In the genomic region with DNA sequence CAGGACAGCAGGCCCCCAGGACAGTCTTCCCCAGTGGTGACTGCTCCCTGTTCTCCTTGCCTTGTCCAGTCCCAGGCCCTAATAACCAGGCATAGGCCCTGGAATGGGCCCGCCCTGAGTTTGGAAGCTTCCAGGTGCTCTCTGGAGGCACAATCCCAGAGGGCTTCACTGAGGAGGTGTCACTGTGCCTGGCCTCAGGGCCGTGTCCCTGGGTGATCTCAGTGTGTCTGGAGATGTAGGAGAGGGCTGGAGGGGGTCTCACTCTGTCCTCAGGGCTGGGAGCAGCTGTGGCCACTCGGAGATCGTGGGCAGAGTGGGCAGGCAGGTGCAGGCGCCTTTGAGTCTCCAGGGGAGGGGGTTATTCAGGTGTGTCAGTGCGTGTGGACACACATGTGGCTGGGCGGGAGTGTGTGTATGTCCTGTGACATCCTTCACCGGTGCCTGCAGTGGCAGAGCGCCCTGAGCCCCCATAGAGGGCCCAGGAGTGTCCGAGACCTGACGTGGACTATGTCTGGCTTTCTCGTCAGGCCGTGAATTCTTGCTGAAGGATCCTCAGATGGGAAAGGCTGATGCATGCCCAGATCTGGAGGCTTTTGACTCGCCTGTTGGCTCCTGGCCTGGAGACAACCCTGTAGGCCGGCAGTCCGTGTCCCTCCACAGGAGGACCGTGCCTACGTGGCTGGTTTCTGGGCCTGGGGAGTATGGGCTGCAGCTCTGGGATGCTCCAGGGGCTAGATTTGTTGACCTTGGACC, we compare ENCODE assay signal across 23 cellular contexts. TPM values are rescaled to one million over a fixed set of nuclear protein-coding genes. Genes with fewer than 3 reads are reported as not detected.
DNase-seq lines count a peak whose midpoint lies in the region; ATAC-seq, FAIRE-seq and TF ChIP-seq lines count a peak whose summit lies in the region.
"Had no signal": no experiment of that assay in that cellular context is flagged by ENCODE, and none has a peak within 500 bp of the region (broad histone marks: within the 10 kb centered on the region; RNA-seq: fewer than 3 reads in every experiment).

No MANE protein-coding gene starts in this region.

- TF ChIP-seq CTCF in progenitor cell of endocrine pancreas (IDR thresholded peaks at IDR 0.05; ENCODE audit: unreplicated experiment) = no peak

- peaks cover under 1% of the 10 kb centered on the region for H3K27me3 Mint-ChIP-seq in activated CD4-positive, alpha-beta T cell treated with anti-CD3 and anti-CD28 coated beads, Interleukin-2, amount 10 ng/mL, durations not matched to agents 24 days and 14 days
- peaks cover 10% of the 10 kb centered on the region for H3K27me3 Mint-ChIP-seq in progenitor cell of endocrine pancreas

- no peaks in the 10 kb centered on the region for H3K9me3 Mint-ChIP-seq in activated CD4-positive, alpha-beta T cell treated with anti-CD3 and anti-CD28 coated beads, Interleukin-2, amount 10 ng/mL, durations not matched to agents 24 days and 14 days
- H3K9me3 Mint-ChIP-seq in stimulated activated effector memory CD8-positive, alpha-beta T cell treated with anti-CD3 and anti-CD28 coated beads, Interleukin-12 subunit alpha, Interleukin-12 subunit beta, amount 100 ng/mL, for 72 hours = no peaks in the 10 kb centered on the region
- no peaks in the 10 kb centered on the region for H3K9me3 Mint-ChIP-seq in progenitor cell of endocrine pancreas (ENCODE audit: low read depth)
- H3K9me3 Mint-ChIP-seq: CD4-positive, CD25-positive, alpha-beta regulatory T cell had no signal

- no peak overlapping the region for H3K27ac Mint-ChIP-seq in activated CD4-positive, alpha-beta T cell treated with anti-CD3 and anti-CD28 coated beads, Interleukin-2, amount 10 ng/mL, durations not matched to agents 24 days and 14 days
- no peak overlapping the region for H3K27ac Mint-ChIP-seq in stimulated activated effector memory CD8-positive, alpha-beta T cell treated with anti-CD3 and anti-CD28 coated beads, Interleukin-12 subunit alpha, Interleukin-12 subunit beta, amount 100 ng/mL, for 72 hours
- no peak overlapping the region for H3K27ac Mint-ChIP-seq in progenitor cell of endocrine pancreas

- peak; percentile 54 for DNase-seq in activated CD4-positive, alpha-beta T cell treated with anti-CD3 and anti-CD28 coated beads, Interleukin-2, amount 10 ng/mL, durations not matched to agents 24 days and 14 days
- DNase-seq in activated CD4-positive, alpha-beta T cell treated with anti-CD3 and anti-CD28 coated beads for 1 hour = no peak
- DNase-seq in HTR-8/SVneo (ENCODE audit: insufficient read length, low spot score) = no peak
- peak; percentile 49 for DNase-seq in islet precursor cell
- peak; percentile 1 to 44 for DNase-seq in stimulated activated effector memory CD8-positive, alpha-beta T cell treated with anti-CD3 and anti-CD28 coated beads, Interleukin-12 subunit alpha, Interleukin-12 subunit beta, amount 100 ng/mL, for 72 hours (ENCODE audit: low spot score in 2 of 2)
- no peak for DNase-seq in stimulated activated CD4-positive, alpha-beta T cell treated with anti-CD3 and anti-CD28 coated beads, Interleukin-4, amount 100 ng/mL, for 24 hours
- no peak for DNase-seq in progenitor cell of endocrine pancreas (ENCODE audit: low spot score, unreplicated experiment)
- DNase-seq in nucleus accumbens (lab: John Stamatoyannopoulos, UW) = no peak
- DNase-seq: activated CD4-positive, alpha-beta T cell treated with anti-CD3 and anti-CD28 coated beads, Interleukin-2, amount 50 U/mL, for 48 hours; CD4-positive, CD25-positive, alpha-beta regulatory T cell; DMS79 treated with DMSO at 0.1 percent for 48 hours; GM23248; kidney glomerular epithelial cell; NCI-H1930; NCI-H510A treated with DMSO at 0.1 percent for 48 hours had no signal

- H3K36me3 Mint-ChIP-seq in activated CD4-positive, alpha-beta T cell treated with anti-CD3 and anti-CD28 coated beads, Interleukin-2, amount 10 ng/mL, durations not matched to agents 24 days and 14 days (ENCODE audit: low read depth) = no peaks in the 10 kb centered on the region
- H3K36me3 Mint-ChIP-seq in stimulated activated effector memory CD8-positive, alpha-beta T cell treated with anti-CD3 and anti-CD28 coated beads, Interleukin-12 subunit alpha, Interleukin-12 subunit beta, amount 100 ng/mL, for 72 hours = no peaks in the 10 kb centered on the region
- H3K36me3 Mint-ChIP-seq in progenitor cell of endocrine pancreas (ENCODE audit: insufficient read depth) = no peaks in the 10 kb centered on the region
- H3K36me3 Mint-ChIP-seq: CD4-positive, CD25-positive, alpha-beta regulatory T cell had no signal

- intact Hi-C loops in activated CD4-positive, alpha-beta T cell treated with anti-CD3 and anti-CD28 coated beads, Interleukin-2, amount 10 ng/mL, durations not matched to agents 24 days and 14 days (cut with micrococcal nuclease) = no loop called here

- no peak overlapping the region for H3K4me3 Mint-ChIP-seq in activated CD4-positive, alpha-beta T cell treated with anti-CD3 and anti-CD28 coated beads, Interleukin-2, amount 10 ng/mL, durations not matched to agents 24 days and 14 days
- H3K4me3 Mint-ChIP-seq in stimulated activated effector memory CD8-positive, alpha-beta T cell treated with anti-CD3 and anti-CD28 coated beads, Interleukin-12 subunit alpha, Interleukin-12 subunit beta, amount 100 ng/mL, for 72 hours = no peak overlapping the region
- no peak overlapping the region for H3K4me3 Mint-ChIP-seq in progenitor cell of endocrine pancreas (ENCODE audit: low read depth)
- H3K4me3 Mint-ChIP-seq: CD4-positive, CD25-positive, alpha-beta regulatory T cell had no signal

- ATAC-seq in stimulated activated effector memory CD8-positive, alpha-beta T cell treated with anti-CD3 and anti-CD28 coated beads, Interleukin-12 subunit alpha, Interleukin-12 subunit beta, amount 100 ng/mL, for 72 hours = no peak
- ATAC-seq: body of pancreas, heart left ventricle had no signal

- peak; percentile 73 for FAIRE-seq in HTR-8/SVneo (lab: Jason Lieb, UNC)
- FAIRE-seq: TTC549 had no signal

- no peaks in the 10 kb centered on the region for H3K4me1 Mint-ChIP-seq in activated CD4-positive, alpha-beta T cell treated with anti-CD3 and anti-CD28 coated beads, Interleukin-2, amount 10 ng/mL, durations not matched to agents 24 days and 14 days
- peaks cover 5% of the 10 kb centered on the region for H3K4me1 Mint-ChIP-seq in stimulated activated effector memory CD8-positive, alpha-beta T cell treated with anti-CD3 and anti-CD28 coated beads, Interleukin-12 subunit alpha, Interleukin-12 subunit beta, amount 100 ng/mL, for 72 hours
- no peaks in the 10 kb centered on the region for H3K4me1 Mint-ChIP-seq in progenitor cell of endocrine pancreas (ENCODE audit: low read depth)

RNA-seq across cellular contexts. Expression of gene NPBWR2, which starts 5.5 kb away (rescaled TPM):
- total RNA-seq in activated CD4-positive, alpha-beta T cell treated with anti-CD3 and anti-CD28 coated beads, Interleukin-2, amount 10 ng/mL, durations not matched to agents 24 days and 14 days = not detected in 2 replicates
- total RNA-seq in progenitor cell of endocrine pancreas = not detected in 2 replicates
- total RNA-seq: A172; body of pancreas; CD4-positive, CD25-positive, alpha-beta regulatory T cell; dermis microvascular lymphatic vessel endothelial cell; esophagus muscularis mucosa; GM23248; heart left ventricle; MCF 10A; thoracic aorta had no signal

RNA-seq across cellular contexts. Expression of gene LKAAEAR1, which starts 28.7 kb away (rescaled TPM):
- 0.23 TPM in 1 of 2 replicates, not detected in the other for total RNA-seq in activated CD4-positive, alpha-beta T cell treated with anti-CD3 and anti-CD28 coated beads, Interleukin-2, amount 10 ng/mL, durations not matched to agents 24 days and 14 days
- total RNA-seq in progenitor cell of endocrine pancreas = not detected in 2 replicates
- total RNA-seq: A172; CD4-positive, CD25-positive, alpha-beta regulatory T cell; esophagus muscularis mucosa; heart left ventricle; MCF 10A; thoracic aorta had no signal

RNA-seq across cellular contexts. Expression of gene OPRL1, which starts 33.0 kb away (rescaled TPM):
- 0.23 and 0.28 TPM in 2 replicates for total RNA-seq in activated CD4-positive, alpha-beta T cell treated with anti-CD3 and anti-CD28 coated beads, Interleukin-2, amount 10 ng/mL, durations not matched to agents 24 days and 14 days
- 1.5 TPM in 2 replicates for total RNA-seq in progenitor cell of endocrine pancreas

RNA-seq across cellular contexts. Expression of gene RGS19, which starts 33.5 kb away (rescaled TPM):
- total RNA-seq in activated CD4-positive, alpha-beta T cell treated with anti-CD3 and anti-CD28 coated beads, Interleukin-2, amount 10 ng/mL, durations not matched to agents 24 days and 14 days = 50.0 TPM in 2 replicates
- 6.5 and 7.6 TPM in 2 replicates for total RNA-seq in progenitor cell of endocrine pancreas

RNA-seq across cellular contexts. Expression of gene TCEA2, which starts 49.9 kb away (rescaled TPM):
- 35.4 and 36.8 TPM in 2 replicates for total RNA-seq in activated CD4-positive, alpha-beta T cell treated with anti-CD3 and anti-CD28 coated beads, Interleukin-2, amount 10 ng/mL, durations not matched to agents 24 days and 14 days
- 86.7 and 92.7 TPM in 2 replicates for total RNA-seq in progenitor cell of endocrine pancreas

Comparison
In these comparisons a context has a peak if more than half of its experiments do, and no peak if none do; other contexts are left out.
1. DNase-seq: peak in activated CD4-positive, alpha-beta T cell treated with anti-CD3 and anti-CD28 coated beads, Interleukin-2, amount 10 ng/mL, durations not matched to agents 24 days and 14 days (single experiment), islet precursor cell (single experiment) and stimulated activated effector memory CD8-positive, alpha-beta T cell treated with anti-CD3 and anti-CD28 coated beads, Interleukin-12 subunit alpha, Interleukin-12 subunit beta, amount 100 ng/mL, for 72 hours (2 of 2); none in activated CD4-positive, alpha-beta T cell treated with anti-CD3 and anti-CD28 coated beads for 1 hour (single experiment), HTR-8/SVneo (single experiment), stimulated activated CD4-positive, alpha-beta T cell treated with anti-CD3 and anti-CD28 coated beads, Interleukin-4, amount 100 ng/mL, for 24 hours (single experiment), progenitor cell of endocrine pancreas (single experiment) and nucleus accumbens (0 of 56).